In the genomic region with DNA sequence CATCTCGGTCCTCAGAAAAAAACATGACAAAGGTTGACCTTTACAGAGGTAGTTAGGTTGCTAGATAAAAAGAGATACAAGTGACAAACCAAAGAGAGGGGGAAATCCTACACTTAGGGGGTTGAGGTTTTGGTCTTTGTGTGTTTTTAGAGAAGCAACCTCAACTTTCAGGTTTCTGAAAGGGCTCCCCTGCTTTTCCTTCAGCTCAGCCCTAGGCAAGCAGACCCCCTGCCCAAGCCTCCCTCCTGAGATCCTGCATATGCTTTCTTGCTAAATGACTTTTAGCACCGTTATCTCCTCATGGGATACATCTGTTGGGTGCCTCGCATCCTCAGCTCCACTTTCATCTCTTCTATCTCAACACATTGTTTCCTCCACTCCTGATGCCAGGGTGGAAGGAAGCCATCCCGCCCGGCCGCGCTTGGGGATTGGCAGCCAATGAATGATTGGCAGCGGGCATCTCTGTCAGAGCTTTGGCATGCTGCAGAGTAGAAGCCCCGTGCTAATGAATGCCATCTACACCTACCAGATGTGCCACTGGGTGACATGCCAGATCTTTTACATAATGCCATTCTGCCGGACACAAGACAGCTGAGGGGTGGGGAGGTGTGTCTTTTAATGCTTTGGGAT, we compare ENCODE assay signal across 8 cellular contexts. TPM values are rescaled to one million over a fixed set of nuclear protein-coding genes. Genes with fewer than 3 reads are reported as not detected.
DNase-seq lines count a peak whose midpoint lies in the region; ATAC-seq and TF ChIP-seq lines count a peak whose summit lies in the region.

No MANE protein-coding gene starts in this region.

- peak; percentile 49 to 56 for ATAC-seq in stimulated activated naive B cell treated with anti-CD40 and anti-IgM and Interleukin-4, amounts not matched to agents 10 μg/mL and 1 μg/mL and 100 μg/mL, for 72 hours (replicated peaks)
- no peak for ATAC-seq in GM18505 (IDR thresholded peaks at IDR 0.05; ENCODE audit: unreplicated experiment)

- H3K4me3 Mint-ChIP-seq in stimulated activated naive B cell treated with anti-CD40 and anti-IgM and Interleukin-4, amounts not matched to agents 10 μg/mL and 1 μg/mL and 100 μg/mL, for 72 hours: peak overlapping the region; percentile 59 to 64

- no peaks in the 10 kb centered on the region for H3K27me3 Mint-ChIP-seq in stimulated activated naive B cell treated with anti-CD40 and anti-IgM and Interleukin-4, amounts not matched to agents 10 μg/mL and 1 μg/mL and 100 μg/mL, for 72 hours

- TF ChIP-seq CTCF in dorsolateral prefrontal cortex (IDR thresholded peaks at IDR 0.05 in 54 of 56, conservative IDR thresholded peaks at IDR 0.05 in 2 of 56; ENCODE audit: low read depth in 1 of 56, partially characterized antibody in 56 of 56): peak in 3 of 56 donors; percentile 4 to 19 (median 9)

- peaks cover 0 to 24% (median 10%) of the 10 kb centered on the region in 45 donors for H3K27me3 ChIP-seq in dorsolateral prefrontal cortex

- H3K9me3 Mint-ChIP-seq in stimulated activated naive B cell treated with anti-CD40 and anti-IgM and Interleukin-4, amounts not matched to agents 10 μg/mL and 1 μg/mL and 100 μg/mL, for 72 hours: peaks cover 9 to 10% of the 10 kb centered on the region in 2 donors

- peaks cover 7 to 8% of the 10 kb centered on the region in 2 donors for H3K36me3 Mint-ChIP-seq in stimulated activated naive B cell treated with anti-CD40 and anti-IgM and Interleukin-4, amounts not matched to agents 10 μg/mL and 1 μg/mL and 100 μg/mL, for 72 hours

- no peak for TF ChIP-seq POLR2A in GM18505 (IDR thresholded peaks at IDR 0.05; ENCODE audit: borderline replicate concordance, extremely low read depth, insufficient read depth, insufficient read length)

- peak; percentile 17 to 21 for DNase-seq in activated CD4-positive, alpha-beta T cell treated with anti-CD3 and anti-CD28 coated beads for 4 hours
- DNase-seq in activated CD4-positive, alpha-beta T cell treated with anti-CD3 and anti-CD28 coated beads, Interleukin-2, amount 50 U/mL, for 1 hour: no peak
- DNase-seq in LHCN-M2 (ENCODE audit: low read depth) (peak; percentile 55), dorsolateral prefrontal cortex (peak in 5 of 10 donors; percentile 35 to 73 (median 60)), AG20443 (ENCODE audit: low spot score) (no peak), amniotic stem cell (lab: John Stamatoyannopoulos, UW) (no peak)
- no peak for DNase-seq in stimulated activated naive B cell treated with anti-CD40 and anti-IgM and Interleukin-4, amounts not matched to agents 10 μg/mL and 1 μg/mL and 100 μg/mL, for 72 hours

- peaks cover 32 to 62% of the 10 kb centered on the region in 2 donors for H3K4me1 Mint-ChIP-seq in stimulated activated naive B cell treated with anti-CD40 and anti-IgM and Interleukin-4, amounts not matched to agents 10 μg/mL and 1 μg/mL and 100 μg/mL, for 72 hours

- peak overlapping the region in 18 of 59 donors; percentile 3 to 94 (median 84) for H3K27ac ChIP-seq in dorsolateral prefrontal cortex

- peak overlapping the region in 39 of 59 donors; percentile 25 to 83 (median 72) for H3K4me3 ChIP-seq in dorsolateral prefrontal cortex

- peak overlapping the region; percentile 77 for H3K27ac Mint-ChIP-seq in stimulated activated naive B cell treated with anti-CD40 and anti-IgM and Interleukin-4, amounts not matched to agents 10 μg/mL and 1 μg/mL and 100 μg/mL, for 72 hours

- intact Hi-C loops in dorsolateral prefrontal cortex (cut with DNase I): no loop called here

RNA-seq across cellular contexts. Expression of gene PRDM8, which starts 15.0 kb away (rescaled TPM):
- total RNA-seq in LHCN-M2 (2014; rRNA removed) (74.3 and 86.8 TPM in 2 replicates), dorsolateral prefrontal cortex (10 to 100 TPM; 24.7 to 79.2 (median 50.1) TPM)
- 18.3 TPM for polyA plus RNA-seq in LHCN-M2 (2012)

Comparison
In these comparisons a context has a peak if more than half of its experiments do, and no peak if none do; other contexts are left out.
1. DNase-seq: peak in activated CD4-positive, alpha-beta T cell treated with anti-CD3 and anti-CD28 coated beads for 4 hours (2 of 2) and LHCN-M2 (single experiment); none in activated CD4-positive, alpha-beta T cell treated with anti-CD3 and anti-CD28 coated beads, Interleukin-2, amount 50 U/mL, for 1 hour (single experiment), stimulated activated naive B cell treated with anti-CD40 and anti-IgM and Interleukin-4, amounts not matched to agents 10 μg/mL and 1 μg/mL and 100 μg/mL, for 72 hours (single experiment), AG20443 (single experiment) and amniotic stem cell (single experiment).